8 cellular contexts compared by ENCODE assay signal in the genomic region with DNA sequence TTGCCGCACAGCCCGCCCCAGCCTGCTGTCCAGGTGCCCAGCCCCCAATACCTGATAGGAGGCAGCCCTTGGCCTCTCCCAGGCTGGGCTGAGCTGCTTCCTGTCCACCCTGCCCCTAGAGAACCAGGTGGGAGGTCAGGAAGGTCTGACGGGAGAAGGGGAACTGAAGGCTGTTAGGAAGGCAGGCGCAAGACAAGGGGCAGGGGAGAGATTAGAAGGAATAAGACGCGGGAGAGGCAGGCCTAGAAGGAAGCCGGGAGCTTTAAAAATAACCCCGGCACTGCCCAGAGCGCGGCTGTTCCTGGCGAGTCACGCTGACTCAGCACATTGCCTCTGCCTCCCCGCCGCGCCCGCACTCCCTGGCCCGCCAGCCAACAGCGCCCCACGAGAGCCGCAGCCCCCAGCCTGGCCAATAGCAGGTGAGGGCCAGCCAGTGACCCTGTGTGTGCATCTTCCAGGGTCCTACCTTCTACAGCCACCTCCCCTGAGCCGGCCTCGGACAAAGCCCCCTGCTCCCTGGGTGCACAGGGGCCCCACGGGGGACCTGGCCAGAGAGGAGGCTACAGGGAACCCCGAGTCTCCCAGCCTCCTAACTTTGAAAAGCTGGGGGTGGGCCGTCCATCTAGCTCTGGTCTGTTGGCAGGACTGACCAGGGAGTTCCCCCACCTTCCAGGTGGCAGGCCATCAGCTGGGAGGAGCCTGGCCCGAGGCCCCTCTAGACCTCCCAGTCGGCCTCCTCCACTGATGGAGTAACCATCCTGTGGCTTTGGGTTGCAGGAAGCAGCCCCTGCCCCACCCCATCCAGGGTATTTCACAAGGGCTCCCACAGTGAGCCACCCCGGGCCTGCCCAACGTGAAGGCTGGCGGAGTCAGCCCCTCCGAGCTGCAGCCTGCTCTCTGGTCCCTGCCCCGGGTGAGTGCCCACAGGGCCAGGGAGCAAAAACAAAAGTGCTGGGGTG. TPM values are rescaled to one million over a fixed set of nuclear protein-coding genes. Genes with fewer than 3 reads are reported as not detected.
DNase-seq lines count a peak whose midpoint lies in the region; ATAC-seq, FAIRE-seq and TF ChIP-seq lines count a peak whose summit lies in the region.

No MANE protein-coding gene starts in this region.

- H3K36me3 ChIP-seq in heart left ventricle: peaks cover 0 to 39% (median 29%) of the 10 kb centered on the region in 9 donors

- TF ChIP-seq RAD21 in A549 (conservative IDR thresholded peaks at IDR 0.05 in 1 of 2, IDR thresholded peaks at IDR 0.05 in 1 of 2): no peak

- DNase-seq in A549 (ENCODE audit: low read depth in 1 of 2, low spot score in 1 of 2) (peak; percentile 83 to 91), HFFc6 (peak; percentile 43), heart left ventricle (peak; percentile 67 to 86 (median 72)), progenitor cell of endocrine pancreas (ENCODE audit: low spot score, unreplicated experiment) (peak; percentile 52), NCI-H1105 (lab: John Stamatoyannopoulos, UW) (no peak)
- no peak for DNase-seq in activated T-helper 2 cell treated with anti-CD3 and anti-CD28 coated beads, Interferon-gamma antibody, Interleukin-2, Interleukin-4, amounts not matched to agents 10 μg/mL and 5 μg/mL and 100 μg/mL, durations not matched to agents 14 hours and 24 hours and 36 hours (ENCODE audit: low spot score)

- peaks cover 32% of the 10 kb centered on the region for H3K4me1 Mint-ChIP-seq in HFFc6 (ENCODE audit: low read depth)
- H3K4me1 Mint-ChIP-seq in activated T-helper 2 cell treated with anti-CD3 and anti-CD28 coated beads, Interferon-gamma antibody, Interleukin-2, Interleukin-4, amounts not matched to agents 10 μg/mL and 5 μg/mL and 100 μg/mL, durations not matched to agents 14 hours and 24 hours and 36 hours (ENCODE audit: low read depth): peaks cover 12% of the 10 kb centered on the region
- peaks cover 26% of the 10 kb centered on the region for H3K4me1 Mint-ChIP-seq in progenitor cell of endocrine pancreas (ENCODE audit: low read depth)

- H3K9me3 Mint-ChIP-seq in HFFc6 (no peaks in the 10 kb centered on the region), progenitor cell of endocrine pancreas (ENCODE audit: low read depth) (no peaks in the 10 kb centered on the region)
- H3K9me3 Mint-ChIP-seq in activated T-helper 2 cell treated with anti-CD3 and anti-CD28 coated beads, Interferon-gamma antibody, Interleukin-2, Interleukin-4, amounts not matched to agents 10 μg/mL and 5 μg/mL and 100 μg/mL, durations not matched to agents 14 hours and 24 hours and 36 hours: no peaks in the 10 kb centered on the region

- POLR2A ChIA-PET in A549 (lab: Yijun Ruan, JAX): interaction anchor here (1.1 to 1.9 kb wide), 7 partner anchors 13 to 240 kb away, joined by 3 to 5 read pairs (median 3); partner anchors contain the start of genes ARL16, HGS, MCRIP1 and PCYT2

- H3K36me3 Mint-ChIP-seq in HFFc6 (ENCODE audit: low read depth): peaks cover 13% of the 10 kb centered on the region
- peaks cover 25% of the 10 kb centered on the region for H3K36me3 Mint-ChIP-seq in activated T-helper 2 cell treated with anti-CD3 and anti-CD28 coated beads, Interferon-gamma antibody, Interleukin-2, Interleukin-4, amounts not matched to agents 10 μg/mL and 5 μg/mL and 100 μg/mL, durations not matched to agents 14 hours and 24 hours and 36 hours (ENCODE audit: low read depth)
- H3K36me3 Mint-ChIP-seq in progenitor cell of endocrine pancreas (ENCODE audit: insufficient read depth): peaks cover 7% of the 10 kb centered on the region

- H3K27ac Mint-ChIP-seq in HFFc6: peak overlapping the region; percentile 90
- H3K27ac Mint-ChIP-seq in activated T-helper 2 cell treated with anti-CD3 and anti-CD28 coated beads, Interferon-gamma antibody, Interleukin-2, Interleukin-4, amounts not matched to agents 10 μg/mL and 5 μg/mL and 100 μg/mL, durations not matched to agents 14 hours and 24 hours and 36 hours: peak overlapping the region; percentile 58
- peak overlapping the region; percentile 96 for H3K27ac Mint-ChIP-seq in progenitor cell of endocrine pancreas

- peaks cover 0 to 6% (median 0%) of the 10 kb centered on the region in 9 donors for H3K27me3 ChIP-seq in heart left ventricle

- 3% methylated on average over 24 of the region's 32 CpGs for WGBS in A549 (ENCODE audit: missing lambda C conversion rate)
- WGBS in heart left ventricle, 4 donors: 24 to 35% (median 26%) methylated on average over 17 to 32 of the region's 32 CpGs

- ATAC-seq in A549 (peak; percentile 23 to 68), heart left ventricle (peak in 3 of 4 donors; percentile 12 to 51 (median 50)), GM19455 (IDR thresholded peaks at IDR 0.05; ENCODE audit: unreplicated experiment) (no peak), GM18870 (IDR thresholded peaks at IDR 0.05; ENCODE audit: unreplicated experiment) (no peak)

- H3K27ac ChIP-seq in A549: peak overlapping the region; percentile 96 to 98
- peak overlapping the region in 10 of 12 donors; percentile 19 to 86 (median 50) for H3K27ac ChIP-seq in heart left ventricle

- H3K4me3 Mint-ChIP-seq in HFFc6 (peak overlapping the region; percentile 84), progenitor cell of endocrine pancreas (ENCODE audit: low read depth) (peak overlapping the region; percentile 67)
- H3K4me3 Mint-ChIP-seq in activated T-helper 2 cell treated with anti-CD3 and anti-CD28 coated beads, Interferon-gamma antibody, Interleukin-2, Interleukin-4, amounts not matched to agents 10 μg/mL and 5 μg/mL and 100 μg/mL, durations not matched to agents 14 hours and 24 hours and 36 hours (ENCODE audit: low read depth): peak overlapping the region; percentile 26

- TF ChIP-seq POLR2A in A549 (IDR thresholded peaks at IDR 0.05; ENCODE audit: low read length) (peak; percentile 18; the same call in 1 of the 2 replicates), heart left ventricle (IDR thresholded peaks at IDR 0.05) (no peak)

- H3K9me3 ChIP-seq in A549 (no peaks in the 10 kb centered on the region), heart left ventricle (no peaks in the 10 kb centered on the region)

- CTCF ChIA-PET in A549 (lab: Yijun Ruan, JAX): interaction anchor here (0.7 to 12.8 kb wide), 12 partner anchors 12 to 215 kb away, joined by 3 to 99 read pairs (median 5); partner anchors contain the start of genes ALYREF, ANAPC11, ARHGDIA and CENPX

- TF ChIP-seq CTCF in A549 (IDR thresholded peaks at IDR 0.05): no peak
- 0 out of 2 replicates have a peak, but pooled peaks have one; percentile 8 for TF ChIP-seq CTCF in HFFc6 (IDR thresholded peaks at IDR 0.05)
- TF ChIP-seq CTCF in heart left ventricle (IDR thresholded peaks at IDR 0.05): no peak
- TF ChIP-seq CTCF in progenitor cell of endocrine pancreas (IDR thresholded peaks at IDR 0.05; ENCODE audit: unreplicated experiment): no peak

- FAIRE-seq in A549 (lab: Jason Lieb, UNC): peak; percentile 43

- intact Hi-C loops in activated T-helper 2 cell treated with anti-CD3 and anti-CD28 coated beads, Interferon-gamma antibody, Interleukin-2, Interleukin-4, amounts not matched to agents 10 μg/mL and 5 μg/mL and 100 μg/mL, durations not matched to agents 14 hours and 24 hours and 36 hours (cut with micrococcal nuclease): no loop called here
- intact Hi-C loops in heart left ventricle (cut with DNase I): loop anchor here in 1 of 10 donors (5.0 kb wide), 1 partner anchor 41 kb away; no protein-coding TSS in a partner anchor

- TF ChIP-seq EP300 in A549 (IDR thresholded peaks at IDR 0.05): peak in 1 of 2 experiments; percentile 41; a peak in 1 of 5 replicates

- peaks cover 70% of the 10 kb centered on the region for H3K4me1 ChIP-seq in A549
- peaks cover 21 to 87% (median 48%) of the 10 kb centered on the region in 12 donors for H3K4me1 ChIP-seq in heart left ventricle

- H3K4me3 ChIP-seq in A549: peak overlapping the region; percentile 57
- H3K4me3 ChIP-seq in heart left ventricle: peak overlapping the region in 10 of 12 donors; percentile 8 to 49 (median 30)

- peak overlapping the region; percentile 96 for H3K4me2 ChIP-seq in A549

- no peaks in the 10 kb centered on the region; the same call in 1 of the 2 replicates for H3K27me3 Mint-ChIP-seq in HFFc6 (ENCODE audit: insufficient read depth)
- H3K27me3 Mint-ChIP-seq in activated T-helper 2 cell treated with anti-CD3 and anti-CD28 coated beads, Interferon-gamma antibody, Interleukin-2, Interleukin-4, amounts not matched to agents 10 μg/mL and 5 μg/mL and 100 μg/mL, durations not matched to agents 14 hours and 24 hours and 36 hours (ENCODE audit: low read depth): no peaks in the 10 kb centered on the region
- no peaks in the 10 kb centered on the region for H3K27me3 Mint-ChIP-seq in progenitor cell of endocrine pancreas

RNA-seq across cellular contexts. Expression of gene MAFG, which starts 4.0 kb away (rescaled TPM):
- 41.6 and 47.9 TPM in 2 replicates for polyA plus RNA-seq in A549 (2011; rRNA removed)
- polyA plus RNA-seq in A549 (2012; cell fraction: cytosol; rRNA removed): 55.5 and 60.4 TPM in 2 replicates
- polyA plus RNA-seq in A549 (2012; cell fraction: nucleus; rRNA removed): 194 and 235 TPM in 2 replicates
- 49.8 to 57.9 TPM (median 52.4 TPM) in 3 replicates for polyA plus RNA-seq in A549 (2017; fragmentation: RNase III; extraction: RNeasy Plus Mini Kit Qiagen cat#74134 plus additional on column Dnase treatment)
- polyA minus RNA-seq in A549 (2011; rRNA and poly(A)+ RNA removed): 18.1 and 22.6 TPM in 2 replicates
- 10 to 100 TPM; 17.7 to 22.4 (median 18.2) TPM for total RNA-seq in HFFc6 (2021; fragmentation: NEBNext Ultra II Directional; extraction: Animal tissue kit (Norgen Biotek cat#: 25700))
- total RNA-seq in activated T-helper 2 cell treated with anti-CD3 and anti-CD28 coated beads, Interferon-gamma antibody, Interleukin-2, Interleukin-4, amounts not matched to agents 10 μg/mL and 5 μg/mL and 100 μg/mL, durations not matched to agents 14 hours and 24 hours and 36 hours: 30.3 and 31.8 TPM in 2 replicates
- total RNA-seq in heart left ventricle: 10 to 100 TPM; 14.3 to 30.5 (median 18.0) TPM
- polyA plus RNA-seq in heart left ventricle: 10 to 100 TPM; 10.2 to 23.6 TPM
- 29.5 and 30.2 TPM in 2 replicates for total RNA-seq in progenitor cell of endocrine pancreas

RNA-seq across cellular contexts. Expression of gene SIRT7, which starts 5.6 kb away (rescaled TPM):
- polyA plus RNA-seq in A549 (2011; rRNA removed) (9.8 and 13.7 TPM in 2 replicates), A549 (2017; fragmentation: RNase III; extraction: RNeasy Plus Mini Kit Qiagen cat#74134 plus additional on column Dnase treatment) (34.0 to 35.2 TPM (median 34.8 TPM) in 3 replicates), heart left ventricle (10 to 100 TPM in 1 of 2 donors, 1 to 10 TPM in 1; 7.1 to 12.0 TPM)
- 29.1 and 29.7 TPM in 2 replicates for polyA plus RNA-seq in A549 (2012; cell fraction: cytosol; rRNA removed)
- polyA plus RNA-seq in A549 (2012; cell fraction: nucleus; rRNA removed): 131 and 141 TPM in 2 replicates
- polyA minus RNA-seq in A549 (2011; rRNA and poly(A)+ RNA removed): 40.0 and 46.9 TPM in 2 replicates
- total RNA-seq in HFFc6 (2021; fragmentation: NEBNext Ultra II Directional; extraction: Animal tissue kit (Norgen Biotek cat#: 25700)): 10 to 100 TPM; 16.2 to 20.7 (median 18.5) TPM
- total RNA-seq in activated T-helper 2 cell treated with anti-CD3 and anti-CD28 coated beads, Interferon-gamma antibody, Interleukin-2, Interleukin-4, amounts not matched to agents 10 μg/mL and 5 μg/mL and 100 μg/mL, durations not matched to agents 14 hours and 24 hours and 36 hours: 50.2 and 55.7 TPM in 2 replicates
- total RNA-seq in heart left ventricle (10 to 100 TPM in 2 of 9 donors, 1 to 10 TPM in 7; 3.6 to 13.2 (median 6.6) TPM), progenitor cell of endocrine pancreas (32.4 and 34.0 TPM in 2 replicates)

RNA-seq across cellular contexts. Expression of gene PCYT2, which starts 12.4 kb away (rescaled TPM):
- polyA plus RNA-seq in A549 (2011; rRNA removed): 7.1 and 7.7 TPM in 2 replicates
- polyA plus RNA-seq in A549 (2012; cell fraction: cytosol; rRNA removed): 16.6 and 20.5 TPM in 2 replicates
- 39.2 and 46.7 TPM in 2 replicates for polyA plus RNA-seq in A549 (2012; cell fraction: nucleus; rRNA removed)
- 14.8 to 17.0 TPM (median 16.3 TPM) in 3 replicates for polyA plus RNA-seq in A549 (2017; fragmentation: RNase III; extraction: RNeasy Plus Mini Kit Qiagen cat#74134 plus additional on column Dnase treatment)
- polyA minus RNA-seq in A549 (2011; rRNA and poly(A)+ RNA removed): 12.4 and 13.8 TPM in 2 replicates
- total RNA-seq in HFFc6 (2021; fragmentation: NEBNext Ultra II Directional; extraction: Animal tissue kit (Norgen Biotek cat#: 25700)): 10 to 100 TPM; 33.2 to 45.8 (median 35.8) TPM
- total RNA-seq in activated T-helper 2 cell treated with anti-CD3 and anti-CD28 coated beads, Interferon-gamma antibody, Interleukin-2, Interleukin-4, amounts not matched to agents 10 μg/mL and 5 μg/mL and 100 μg/mL, durations not matched to agents 14 hours and 24 hours and 36 hours: 51.5 and 51.7 TPM in 2 replicates
- 10 to 100 TPM; 28.8 to 85.5 (median 46.2) TPM for total RNA-seq in heart left ventricle
- 10 to 100 TPM; 60.4 to 64.0 TPM for polyA plus RNA-seq in heart left ventricle
- 93.2 and 95.2 TPM in 2 replicates for total RNA-seq in progenitor cell of endocrine pancreas

RNA-seq across cellular contexts. Expression of gene PYCR1, which starts 13.5 kb away (rescaled TPM):
- polyA plus RNA-seq in A549 (2011; rRNA removed) (77.1 and 81.4 TPM in 2 replicates), A549 (2017; fragmentation: RNase III; extraction: RNeasy Plus Mini Kit Qiagen cat#74134 plus additional on column Dnase treatment) (81.4 to 93.3 TPM (median 87.2 TPM) in 3 replicates), heart left ventricle (10 to 100 TPM in 1 of 2 donors, 1 to 10 TPM in 1; 3.4 to 30.7 TPM)
- polyA plus RNA-seq in A549 (2012; cell fraction: cytosol; rRNA removed): 150 and 202 TPM in 2 replicates
- 126 and 181 TPM in 2 replicates for polyA plus RNA-seq in A549 (2012; cell fraction: nucleus; rRNA removed)
- polyA minus RNA-seq in A549 (2011; rRNA and poly(A)+ RNA removed): 94.1 and 104 TPM in 2 replicates
- total RNA-seq in HFFc6 (2021; fragmentation: NEBNext Ultra II Directional; extraction: Animal tissue kit (Norgen Biotek cat#: 25700)): 100 to 1,000 TPM in 4 of 6 experiments, 10 to 100 TPM in 2; 97.9 to 147 (median 110) TPM
- total RNA-seq in activated T-helper 2 cell treated with anti-CD3 and anti-CD28 coated beads, Interferon-gamma antibody, Interleukin-2, Interleukin-4, amounts not matched to agents 10 μg/mL and 5 μg/mL and 100 μg/mL, durations not matched to agents 14 hours and 24 hours and 36 hours: 99.9 and 105 TPM in 2 replicates
- total RNA-seq in heart left ventricle (10 to 100 TPM in 2 of 9 donors, 1 to 10 TPM in 7; 1.8 to 12.2 (median 5.4) TPM), progenitor cell of endocrine pancreas (65.0 and 65.6 TPM in 2 replicates)

RNA-seq across cellular contexts. Expression of gene NPB, which starts 21.5 kb away (rescaled TPM):
- 0.34 and 0.41 TPM in 2 replicates for polyA plus RNA-seq in A549 (2011; rRNA removed)
- 0.41 and 0.48 TPM in 2 replicates for polyA plus RNA-seq in A549 (2012; cell fraction: cytosol; rRNA removed)
- 0.48 and 0.61 TPM in 2 replicates for polyA plus RNA-seq in A549 (2012; cell fraction: nucleus; rRNA removed)
- polyA plus RNA-seq in A549 (2017; fragmentation: RNase III; extraction: RNeasy Plus Mini Kit Qiagen cat#74134 plus additional on column Dnase treatment): 0.29 to 0.45 TPM (median 0.38 TPM) in 3 replicates
- 0.78 and 1.1 TPM in 2 replicates for polyA minus RNA-seq in A549 (2011; rRNA and poly(A)+ RNA removed)
- total RNA-seq in HFFc6 (2021; fragmentation: NEBNext Ultra II Directional; extraction: Animal tissue kit (Norgen Biotek cat#: 25700)): 1 to 10 TPM in 1 of 6 experiments, under 1 TPM in 5; 0.53 to 1.5 (median 0.71) TPM
- 0.28 and 0.39 TPM in 2 replicates for total RNA-seq in activated T-helper 2 cell treated with anti-CD3 and anti-CD28 coated beads, Interferon-gamma antibody, Interleukin-2, Interleukin-4, amounts not matched to agents 10 μg/mL and 5 μg/mL and 100 μg/mL, durations not matched to agents 14 hours and 24 hours and 36 hours
- 1 to 10 TPM in 1 of 9 donors, under 1 TPM in 7, not detected in 1; 0.13 to 1.2 (median 0.50) TPM for total RNA-seq in heart left ventricle
- under 1 TPM; 0.29 to 0.61 TPM for polyA plus RNA-seq in heart left ventricle
- total RNA-seq in progenitor cell of endocrine pancreas: 0.78 and 1.7 TPM in 2 replicates

Comparison
In these comparisons a context has a peak if more than half of its experiments do, and no peak if none do; other contexts are left out.
1. ATAC-seq: peak in A549 (2 of 2) and heart left ventricle (3 of 4); none in GM19455 (single experiment) and GM18870 (single experiment).
2. DNase-seq: peak in A549 (2 of 2), HFFc6 (single experiment), heart left ventricle (5 of 5) and progenitor cell of endocrine pancreas (single experiment); none in activated T-helper 2 cell treated with anti-CD3 and anti-CD28 coated beads, Interferon-gamma antibody, Interleukin-2, Interleukin-4, amounts not matched to agents 10 μg/mL and 5 μg/mL and 100 μg/mL, durations not matched to agents 14 hours and 24 hours and 36 hours (single experiment) and NCI-H1105 (single experiment).
3. H3K4me3 Mint-ChIP-seq: peak in every context shown above with its lines; median percentile 84 in HFFc6; 67 in progenitor cell of endocrine pancreas; 26 in activated T-helper 2 cell treated with anti-CD3 and anti-CD28 coated beads, Interferon-gamma antibody, Interleukin-2, Interleukin-4, amounts not matched to agents 10 μg/mL and 5 μg/mL and 100 μg/mL, durations not matched to agents 14 hours and 24 hours and 36 hours.
4. Peak in every context shown above with its lines, with median percentiles within 50 percentile points of each other: H3K27ac Mint-ChIP-seq.